Comparison of ENCODE assay signal across 1 cellular context in genomic region chrX:2967998-2968909, GRCh38.
TF ChIP-seq lines count a peak whose summit lies in the region.

No MANE protein-coding gene starts in this region.

TF ChIP-seq in HepG2, 621 proteins besides CTCF, POLR2A, EP300 and RAD21 (continued from another document):
- TF ChIP-seq JUND (CRISPR knock-in tag; IDR thresholded peaks at IDR 0.05) (no peak), ZNF431 (CRISPR knock-in tag; IDR thresholded peaks at IDR 0.05; ENCODE audit: borderline replicate concordance, low read depth) (no peak), TFAP4 (IDR thresholded peaks at IDR 0.05; ENCODE audit: borderline replicate concordance, low read depth) (no peak), TIGD3 (CRISPR knock-in tag; IDR thresholded peaks at IDR 0.05; ENCODE audit: borderline replicate concordance) (no peak)
